In the genomic region with DNA sequence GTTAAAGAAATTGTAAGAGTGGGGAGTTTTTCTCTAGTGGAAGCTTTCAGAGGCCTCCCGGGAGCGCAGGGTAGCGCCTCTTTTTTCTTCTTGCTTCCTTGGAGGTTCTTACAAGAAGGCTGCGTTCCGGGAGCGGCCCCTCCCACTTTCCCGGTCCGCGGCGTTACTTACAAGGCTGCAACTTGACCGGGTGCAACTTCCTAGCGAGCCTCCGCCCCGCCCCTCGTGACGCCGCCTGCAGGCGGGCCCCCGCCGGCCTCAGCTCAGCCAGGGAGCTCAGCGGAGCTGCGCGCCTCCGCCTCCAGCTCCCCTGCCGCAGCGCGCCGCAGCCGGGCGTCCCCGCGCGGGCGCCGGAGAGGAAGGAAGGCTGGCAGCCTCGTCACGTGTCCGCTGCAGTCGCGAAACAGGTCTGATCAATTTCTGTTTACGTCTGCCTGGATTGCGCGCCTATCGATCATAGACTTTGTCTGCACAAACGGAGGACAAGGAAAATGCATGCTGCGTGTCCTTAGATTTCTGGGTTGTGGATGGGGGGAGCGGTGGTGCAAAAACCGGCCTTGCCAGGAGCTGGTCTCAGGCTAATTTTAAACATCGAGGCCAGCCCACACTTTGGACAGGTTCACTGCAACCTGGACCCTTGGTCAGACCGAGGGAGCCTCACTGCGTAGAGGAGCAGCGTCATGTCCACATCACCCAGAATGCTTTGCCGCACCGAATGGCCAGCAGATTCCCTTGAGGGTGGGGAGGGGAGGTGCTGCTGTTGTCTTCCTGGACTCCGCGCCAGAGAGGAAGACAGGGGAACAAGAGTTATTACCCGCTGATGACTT, we compare ENCODE assay signal across 1 cellular context.
TF ChIP-seq lines count a peak whose summit lies in the region.

A gene with protein sequence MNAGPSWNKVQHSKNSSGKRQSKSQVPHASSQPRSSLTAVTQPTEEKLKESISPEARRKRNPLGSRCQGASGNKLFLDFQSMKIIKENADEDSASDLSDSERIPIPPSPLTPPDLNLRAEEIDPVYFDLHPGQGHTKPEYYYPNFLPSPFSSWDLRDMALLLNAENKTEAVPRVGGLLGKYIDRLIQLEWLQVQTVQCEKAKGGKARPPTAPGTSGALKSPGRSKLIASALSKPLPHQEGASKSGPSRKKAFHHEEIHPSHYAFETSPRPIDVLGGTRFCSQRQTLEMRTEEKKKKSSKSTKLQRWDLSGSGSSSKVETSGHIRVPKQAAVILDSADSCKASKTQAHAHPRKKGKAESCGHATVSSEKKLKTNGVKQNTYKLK (plus strand): TSS at position 261 of the 827 bp plus-strand sequence. CDS start 3,555 bp downstream, outside the sequence.
A gene with protein sequence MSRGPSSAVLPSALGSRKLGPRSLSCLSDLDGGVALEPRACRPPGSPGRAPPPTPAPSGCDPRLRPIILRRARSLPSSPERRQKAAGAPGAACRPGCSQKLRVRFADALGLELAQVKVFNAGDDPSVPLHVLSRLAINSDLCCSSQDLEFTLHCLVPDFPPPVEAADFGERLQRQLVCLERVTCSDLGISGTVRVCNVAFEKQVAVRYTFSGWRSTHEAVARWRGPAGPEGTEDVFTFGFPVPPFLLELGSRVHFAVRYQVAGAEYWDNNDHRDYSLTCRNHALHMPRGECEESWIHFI (minus strand): TSS at position 177 of the 827 bp plus-strand sequence. CDS start 374 bp downstream, outside the sequence.

TF ChIP-seq in H1, 55 proteins besides CTCF, POLR2A, EP300 and RAD21 (continued from another document):
- TF ChIP-seq SAP30 (IDR thresholded peaks at IDR 0.05; ENCODE audit: insufficient read depth, insufficient replicate concordance, low read length) = no peak
- TF ChIP-seq JUN (IDR thresholded peaks at IDR 0.05; ENCODE audit: low read depth, low read length) = no peak
- TF ChIP-seq ZNF274 (IDR thresholded peaks at IDR 0.05; ENCODE audit: borderline replicate concordance, extremely low read depth, low read length) = no peak
- TF ChIP-seq TCF12 (IDR thresholded peaks at IDR 0.05; ENCODE audit: low read depth, low read length) = no peak
- no peak for TF ChIP-seq JUND (IDR thresholded peaks at IDR 0.05; ENCODE audit: low read length)
- peak in 1 of 2 experiments; percentile 63; a peak in 2 of 4 replicates for TF ChIP-seq SIN3A (conservative IDR thresholded peaks at IDR 0.05 in 1 of 2, IDR thresholded peaks at IDR 0.05 in 1 of 2; ENCODE audit: low read depth in 1 of 2, low read length in 2 of 2)
- TF ChIP-seq HDAC2 (IDR thresholded peaks at IDR 0.05; ENCODE audit: borderline replicate concordance in 1 of 2, low read depth in 2 of 2, low read length in 2 of 2) = no peak
- TF ChIP-seq CHD2 (IDR thresholded peaks at IDR 0.05; ENCODE audit: low read length) = no peak
